Comparison of ENCODE assay signal across 8 cellular contexts in genomic region chr17:38731526-38732294, GRCh38. TPM values are rescaled to one million over a fixed set of nuclear protein-coding genes. Genes with fewer than 3 reads are reported as not detected.
DNase-seq lines count a peak whose midpoint lies in the region; ATAC-seq, FAIRE-seq and TF ChIP-seq lines count a peak whose summit lies in the region.

No MANE protein-coding gene starts in this region.

- H3K36me3 ChIP-seq in DOHH2 (ENCODE audit: control insufficient read depth, low read length), result peaks cover 39% of the 10 kb centered on the region
- H3K36me3 ChIP-seq in OCI-LY7 (ENCODE audit: insufficient read depth, low read length), result peaks cover 42% of the 10 kb centered on the region
- peaks cover 2 to 13% of the 10 kb centered on the region in 2 experiments for H3K36me3 ChIP-seq in endothelial cell of umbilical vein (ENCODE audit: control insufficient read depth in 2 of 2, extremely low read depth in 1 of 2, insufficient read depth in 2 of 2, low read length in 2 of 2)
- no peaks in the 10 kb centered on the region for H3K36me3 ChIP-seq in prostate gland

- dilution Hi-C loops in endothelial cell of umbilical vein (cut with MboI; ENCODE audit: extremely low pct_ligation_motif_present, low sequenced_read_pairs), result no loop called here

- H3K9ac ChIP-seq in endothelial cell of umbilical vein (replicated peaks; ENCODE audit: extremely low read depth, insufficient read depth, low read length), result no peak overlapping the region

- H3K27me3 ChIP-seq in DOHH2 (ENCODE audit: control insufficient read depth, low read length) (no peaks in the 10 kb centered on the region), endothelial cell of umbilical vein (ENCODE audit: control insufficient read depth in 2 of 2, insufficient read depth in 2 of 2, low read length in 2 of 2) (no peaks in the 10 kb centered on the region), prostate gland (replicated peaks; ENCODE audit: insufficient read depth) (no peaks in the 10 kb centered on the region)

- H3K4me3 ChIP-seq in DOHH2 (ENCODE audit: low read length), result peak overlapping the region; percentile 93
- peak overlapping the region; percentile 82 for H3K4me3 ChIP-seq in OCI-LY7 (ENCODE audit: low read depth, low read length, poor library complexity, severe bottlenecking)
- H3K4me3 ChIP-seq in endothelial cell of umbilical vein (replicated peaks in 1 of 3; ENCODE audit: insufficient read depth in 1 of 3, low read depth in 1 of 3, low read length in 3 of 3), result no peak overlapping the region
- peak overlapping the region in 1 of 2 donors; percentile 66 for H3K4me3 ChIP-seq in prostate gland

- H3K9me2 ChIP-seq in DOHH2 (replicated peaks; ENCODE audit: control insufficient read depth, low read length) (no peaks in the 10 kb centered on the region), OCI-LY7 (ENCODE audit: insufficient read depth, low read length) (no peaks in the 10 kb centered on the region)

- H3F3A ChIP-seq in DOHH2 (ENCODE audit: control insufficient read depth, insufficient read depth), result peaks cover 14% of the 10 kb centered on the region; the same call in 1 of the 2 replicates

- FAIRE-seq in endothelial cell of umbilical vein (lab: Jason Lieb, UNC), result no peak

- 45% methylated on average over 8 of the region's 8 CpGs for WGBS in prostate gland

- BruUV-seq in OCI-LY7 (replicated peaks; lab: Mats Ljungman, UMichigan) (no TSS peak), endothelial cell of umbilical vein (replicated peaks; lab: Mats Ljungman, UMichigan) (no TSS peak)

- peaks cover 51% of the 10 kb centered on the region for H3K4me1 ChIP-seq in DOHH2 (ENCODE audit: control insufficient read depth, low read length)
- H3K4me1 ChIP-seq in OCI-LY7 (ENCODE audit: insufficient read depth, low read length, poor library complexity, severe bottlenecking), result peaks cover 79% of the 10 kb centered on the region
- H3K4me1 ChIP-seq in endothelial cell of umbilical vein (ENCODE audit: control insufficient read depth, extremely low read depth, insufficient read depth, low read length), result peaks cover 27% of the 10 kb centered on the region
- peaks cover 31% of the 10 kb centered on the region for H3K4me1 ChIP-seq in prostate gland (replicated peaks)

- ATAC-seq in GM19351 (IDR thresholded peaks at IDR 0.05; ENCODE audit: unreplicated experiment), result no peak

- peaks cover 23% of the 10 kb centered on the region for H3K79me2 ChIP-seq in DOHH2 (ENCODE audit: control insufficient read depth, low read length)
- H3K79me2 ChIP-seq in OCI-LY7 (ENCODE audit: insufficient read depth, low read depth, low read length), result no peaks in the 10 kb centered on the region
- peaks cover 3% of the 10 kb centered on the region for H3K79me2 ChIP-seq in endothelial cell of umbilical vein (ENCODE audit: control insufficient read depth, insufficient read depth, low read length)

- TF ChIP-seq POLR2A in endothelial cell of umbilical vein (IDR thresholded peaks at IDR 0.05; ENCODE audit: low read depth, low read length) (peak; percentile 63), prostate gland (IDR thresholded peaks at IDR 0.05) (no peak)

- POLR2A ChIA-PET in OCI-LY7 (lab: Charles Lee), result interaction anchor here (0.5 to 1.5 kb wide), 4 partner anchors 14 to 188 kb away, joined by 3 to 4 read pairs (median 4); no protein-coding TSS in a partner anchor
- POLR2A ChIA-PET in endothelial cell of umbilical vein (lab: Charles Lee), result interaction anchor here (0.6 to 1.1 kb wide), 2 partner anchors 55 to 691 kb away, joined by 3 to 12 read pairs; no protein-coding TSS in a partner anchor

- H2AFZ ChIP-seq in OCI-LY7 (ENCODE audit: low read length), result no peak overlapping the region
- H2AFZ ChIP-seq in endothelial cell of umbilical vein (ENCODE audit: low read depth, low read length), result no peak overlapping the region

- no peak for DNase-seq in OCI-LY7 (ENCODE audit: low spot score)
- DNase-seq in endothelial cell of umbilical vein (ENCODE audit: low read depth, low spot score), result no peak
- DNase-seq in prostate gland (ENCODE audit: low spot score), result peak; percentile 51
- no peak for DNase-seq in NCI-H187 (lab: John Stamatoyannopoulos, UW)
- no peak for DNase-seq in ecto neural progenitor cell (ENCODE audit: low spot score)
- DNase-seq in NOMO-1 (lab: John Stamatoyannopoulos, UW; ENCODE audit: unreplicated experiment in 2 of 2), result no peak

- H3K27ac ChIP-seq in DOHH2 (ENCODE audit: low read depth, low read length) (no peak overlapping the region), OCI-LY7 (ENCODE audit: low read depth, low read length, poor library complexity, severe bottlenecking) (peak overlapping the region; percentile 39), endothelial cell of umbilical vein (ENCODE audit: insufficient read depth, low read depth, low read length) (no peak overlapping the region), prostate gland (peak overlapping the region; percentile 81)

- TF ChIP-seq CTCF in DOHH2 (IDR thresholded peaks at IDR 0.05; ENCODE audit: low read depth, low read length, poor library complexity, severe bottlenecking), result no peak
- no peak for TF ChIP-seq CTCF in OCI-LY7 (conservative IDR thresholded peaks at IDR 0.05; ENCODE audit: low read length)
- TF ChIP-seq CTCF in endothelial cell of umbilical vein (IDR thresholded peaks at IDR 0.05; ENCODE audit: extremely low read depth in 1 of 2, insufficient read depth in 1 of 2, low read depth in 1 of 2, low read length in 2 of 2), result no peak
- no peak for TF ChIP-seq CTCF in prostate gland (IDR thresholded peaks at IDR 0.05)

- no peaks in the 10 kb centered on the region for H3K9me1 ChIP-seq in endothelial cell of umbilical vein (replicated peaks; ENCODE audit: control insufficient read depth, extremely low read depth, insufficient read depth, low read length)

- no peaks in the 10 kb centered on the region for H4K20me1 ChIP-seq in DOHH2 (ENCODE audit: control insufficient read depth, insufficient read depth, low read depth, low read length)
- peaks cover 12% of the 10 kb centered on the region; the same call in 1 of the 2 replicates for H4K20me1 ChIP-seq in OCI-LY7 (ENCODE audit: insufficient read depth, low read length)
- no peaks in the 10 kb centered on the region for H4K20me1 ChIP-seq in endothelial cell of umbilical vein (replicated peaks; ENCODE audit: control insufficient read depth, extremely low read depth, insufficient read depth, low read length)

- peak overlapping the region; percentile 83 for H3K4me2 ChIP-seq in DOHH2 (ENCODE audit: low read length)
- peak overlapping the region; percentile 76 for H3K4me2 ChIP-seq in OCI-LY7 (ENCODE audit: low read length)
- peak overlapping the region; percentile 11 for H3K4me2 ChIP-seq in endothelial cell of umbilical vein (ENCODE audit: insufficient read depth, low read length)

- intact Hi-C loops in OCI-LY7 (cut with micrococcal nuclease; ENCODE audit: unreplicated experiment), result no loop called here
- intact Hi-C loops in endothelial cell of umbilical vein (cut with micrococcal nuclease), result no loop called here
- intact Hi-C loops in prostate gland (cut with DNase I), result no loop called here

- H3K9me3 ChIP-seq in DOHH2 (ENCODE audit: control insufficient read depth, insufficient read depth, low read length) (no peaks in the 10 kb centered on the region), OCI-LY7 (ENCODE audit: low read length) (no peaks in the 10 kb centered on the region), endothelial cell of umbilical vein (replicated peaks; ENCODE audit: control insufficient read depth, insufficient read depth, low read length) (no peaks in the 10 kb centered on the region), prostate gland (no peaks in the 10 kb centered on the region)

- CTCF ChIA-PET in OCI-LY7 (lab: Charles Lee; ENCODE audit: unreplicated experiment), result no interaction called here
- CTCF ChIA-PET in endothelial cell of umbilical vein (lab: Charles Lee), result interaction anchor here (0.9 to 2.7 kb wide), 14 partner anchors 9 to 422 kb away, joined by 3 to 39 read pairs (median 4); partner anchors contain the start of gene EPOP

RNA-seq across cellular contexts. Expression of gene CISD3, which starts 1.6 kb away (rescaled TPM):
- 11.4 and 13.4 TPM in 2 replicates for total RNA-seq in OCI-LY7 (2014; rRNA removed; shearing (Covaris generic))
- total RNA-seq in OCI-LY7 (2022) (24.9 and 25.1 TPM in 2 replicates), endothelial cell of umbilical vein (22.6 and 23.7 TPM in 2 replicates), prostate gland (10 to 100 TPM; 17.1 to 17.8 TPM)
- polyA plus RNA-seq in endothelial cell of umbilical vein, result 8.7 and 11.1 TPM in 2 replicates
- 8.8 and 10.9 TPM in 2 replicates for polyA plus RNA-seq in endothelial cell of umbilical vein (2011; cell fraction: cytosol; rRNA removed)
- polyA plus RNA-seq in endothelial cell of umbilical vein (2011; cell fraction: nucleus; rRNA removed), result 3.4 and 4.0 TPM in 2 replicates
- polyA plus RNA-seq in endothelial cell of umbilical vein (2012), result 16.3 and 17.9 TPM in 2 replicates
- 2.0 and 2.6 TPM in 2 replicates for polyA minus RNA-seq in endothelial cell of umbilical vein
- polyA minus RNA-seq in endothelial cell of umbilical vein (2011; cell fraction: cytosol; rRNA and poly(A)+ RNA removed), result 18.3 TPM
- 1.1 and 2.0 TPM in 2 replicates for polyA minus RNA-seq in endothelial cell of umbilical vein (2011; cell fraction: nucleus; rRNA and poly(A)+ RNA removed)

RNA-seq across cellular contexts. Expression of gene PCGF2, which starts 16.4 kb away (rescaled TPM):
- 8.9 and 12.8 TPM in 2 replicates for total RNA-seq in OCI-LY7 (2014; rRNA removed; shearing (Covaris generic))
- total RNA-seq in OCI-LY7 (2022), result 40.0 and 47.3 TPM in 2 replicates
- total RNA-seq in endothelial cell of umbilical vein, result 77.5 and 78.4 TPM in 2 replicates
- 39.8 and 45.3 TPM in 2 replicates for polyA plus RNA-seq in endothelial cell of umbilical vein
- 28.6 and 32.6 TPM in 2 replicates for polyA plus RNA-seq in endothelial cell of umbilical vein (2011; cell fraction: cytosol; rRNA removed)
- polyA plus RNA-seq in endothelial cell of umbilical vein (2011; cell fraction: nucleus; rRNA removed), result 29.6 and 36.9 TPM in 2 replicates
- 55.8 and 74.4 TPM in 2 replicates for polyA plus RNA-seq in endothelial cell of umbilical vein (2012)
- 20.3 and 20.9 TPM in 2 replicates for polyA minus RNA-seq in endothelial cell of umbilical vein
- 16.7 TPM for polyA minus RNA-seq in endothelial cell of umbilical vein (2011; cell fraction: cytosol; rRNA and poly(A)+ RNA removed)
- polyA minus RNA-seq in endothelial cell of umbilical vein (2011; cell fraction: nucleus; rRNA and poly(A)+ RNA removed), result 7.9 and 14.5 TPM in 2 replicates
- total RNA-seq in prostate gland, result 10 to 100 TPM; 17.1 to 17.8 TPM

RNA-seq across cellular contexts. Expression of gene PSMB3, which starts 20.8 kb away (rescaled TPM):
- 290 and 348 TPM in 2 replicates for total RNA-seq in OCI-LY7 (2014; rRNA removed; shearing (Covaris generic))
- total RNA-seq in OCI-LY7 (2022) (231 and 246 TPM in 2 replicates), endothelial cell of umbilical vein (213 and 227 TPM in 2 replicates), prostate gland (100 to 1,000 TPM; 116 to 192 TPM)
- 685 and 705 TPM in 2 replicates for polyA plus RNA-seq in endothelial cell of umbilical vein
- 539 and 649 TPM in 2 replicates for polyA plus RNA-seq in endothelial cell of umbilical vein (2011; cell fraction: cytosol; rRNA removed)
- 229 and 250 TPM in 2 replicates for polyA plus RNA-seq in endothelial cell of umbilical vein (2011; cell fraction: nucleus; rRNA removed)
- 242 and 303 TPM in 2 replicates for polyA plus RNA-seq in endothelial cell of umbilical vein (2012)
- polyA minus RNA-seq in endothelial cell of umbilical vein, result 271 and 276 TPM in 2 replicates
- polyA minus RNA-seq in endothelial cell of umbilical vein (2011; cell fraction: cytosol; rRNA and poly(A)+ RNA removed), result 192 TPM
- 33.6 and 42.4 TPM in 2 replicates for polyA minus RNA-seq in endothelial cell of umbilical vein (2011; cell fraction: nucleus; rRNA and poly(A)+ RNA removed)

RNA-seq across cellular contexts. Expression of gene MLLT6, which starts 26.6 kb away (rescaled TPM):
- total RNA-seq in OCI-LY7 (2014; rRNA removed; shearing (Covaris generic)), result 81.7 and 94.9 TPM in 2 replicates
- total RNA-seq in OCI-LY7 (2022) (174 and 175 TPM in 2 replicates), endothelial cell of umbilical vein (85.4 and 86.6 TPM in 2 replicates), prostate gland (100 to 1,000 TPM in 1 of 2 donors, 10 to 100 TPM in 1; 69.1 to 142 TPM)
- polyA plus RNA-seq in endothelial cell of umbilical vein, result 32.1 and 35.7 TPM in 2 replicates
- 21.1 and 29.6 TPM in 2 replicates for polyA plus RNA-seq in endothelial cell of umbilical vein (2011; cell fraction: cytosol; rRNA removed)
- 144 and 172 TPM in 2 replicates for polyA plus RNA-seq in endothelial cell of umbilical vein (2011; cell fraction: nucleus; rRNA removed)
- polyA plus RNA-seq in endothelial cell of umbilical vein (2012), result 37.7 and 42.7 TPM in 2 replicates
- polyA minus RNA-seq in endothelial cell of umbilical vein, result 68.1 and 78.3 TPM in 2 replicates
- polyA minus RNA-seq in endothelial cell of umbilical vein (2011; cell fraction: cytosol; rRNA and poly(A)+ RNA removed), result 34.7 TPM
- polyA minus RNA-seq in endothelial cell of umbilical vein (2011; cell fraction: nucleus; rRNA and poly(A)+ RNA removed), result 72.9 and 91.4 TPM in 2 replicates

RNA-seq across cellular contexts. Expression of gene EPOP, which starts 57.0 kb away (rescaled TPM):
- 8.3 and 11.8 TPM in 2 replicates for total RNA-seq in OCI-LY7 (2014; rRNA removed; shearing (Covaris generic))
- total RNA-seq in OCI-LY7 (2022) (21.7 and 27.2 TPM in 2 replicates), endothelial cell of umbilical vein (2.6 and 2.9 TPM in 2 replicates), prostate gland (10 to 100 TPM in 1 of 2 donors, 1 to 10 TPM in 1; 4.1 to 11.0 TPM)
- 0.43 and 0.54 TPM in 2 replicates for polyA plus RNA-seq in endothelial cell of umbilical vein
- polyA plus RNA-seq in endothelial cell of umbilical vein (2011; cell fraction: cytosol; rRNA removed), result 0.67 and 0.82 TPM in 2 replicates
- polyA plus RNA-seq in endothelial cell of umbilical vein (2011; cell fraction: nucleus; rRNA removed), result 0.36 and 0.38 TPM in 2 replicates
- polyA plus RNA-seq in endothelial cell of umbilical vein (2012), result 4.5 and 5.2 TPM in 2 replicates
- 0.44 and 0.68 TPM in 2 replicates for polyA minus RNA-seq in endothelial cell of umbilical vein
- 5.8 TPM for polyA minus RNA-seq in endothelial cell of umbilical vein (2011; cell fraction: cytosol; rRNA and poly(A)+ RNA removed)
- 0.10 and 0.34 TPM in 2 replicates for polyA minus RNA-seq in endothelial cell of umbilical vein (2011; cell fraction: nucleus; rRNA and poly(A)+ RNA removed)

Comparison
In these comparisons a context has a peak if more than half of its experiments do, and no peak if none do; other contexts are left out.
1. H3K27ac ChIP-seq: peak in OCI-LY7 (single experiment) and prostate gland (2 of 2); none in DOHH2 (single experiment) and endothelial cell of umbilical vein (single experiment).
2. H3K4me2 ChIP-seq: peak in every context shown above with its lines; median percentile 83 in DOHH2; 76 in OCI-LY7; 11 in endothelial cell of umbilical vein.
3. H3K4me3 ChIP-seq: peak in DOHH2 (single experiment) and OCI-LY7 (single experiment); none in endothelial cell of umbilical vein (0 of 3).